ENCODE assay signal across 8 cellular contexts in the genomic region with DNA sequence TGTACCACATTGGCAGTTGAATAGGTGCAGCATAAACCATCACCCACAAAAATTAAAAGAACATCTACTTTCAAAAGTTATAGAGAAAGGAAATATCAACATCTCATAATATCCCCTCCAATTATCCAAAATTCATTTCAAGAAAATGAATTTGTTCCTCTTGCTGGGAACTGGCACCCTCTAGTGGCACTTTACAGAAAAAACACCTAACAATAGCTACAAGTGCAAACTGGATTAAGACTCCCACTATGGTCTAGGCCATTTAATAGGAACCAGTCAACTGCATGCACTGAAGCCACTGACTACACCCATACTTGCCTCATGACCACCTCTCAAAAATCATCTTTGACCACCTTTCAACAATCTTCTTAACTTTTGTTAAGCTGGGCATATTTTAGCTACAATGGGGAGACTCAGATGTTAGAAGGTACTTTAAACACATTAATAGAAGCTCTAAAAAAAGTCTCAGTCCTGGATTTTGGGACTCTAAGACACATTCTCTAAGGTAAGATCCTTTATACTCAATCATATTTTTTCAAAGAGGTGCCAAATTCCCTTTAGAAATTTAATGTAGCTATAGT. TPM values are rescaled to one million over a fixed set of nuclear protein-coding genes. Genes with fewer than 3 reads are reported as not detected.
DNase-seq lines count a peak whose midpoint lies in the region; ATAC-seq, FAIRE-seq and TF ChIP-seq lines count a peak whose summit lies in the region.

No MANE protein-coding gene starts in this region.

- no peak overlapping the region for H3K4me3 ChIP-seq in fibroblast of the aortic adventitia (ENCODE audit: low read depth, low read length)
- no peak overlapping the region for H3K4me3 ChIP-seq in neutrophil (ENCODE audit: low read depth in 1 of 2, low read length in 1 of 2)

- H3K9me3 ChIP-seq in neutrophil: no peaks in the 10 kb centered on the region

- no peaks in the 10 kb centered on the region for H3K27me3 ChIP-seq in neutrophil

- ATAC-seq in HG03039 (IDR thresholded peaks at IDR 0.05; ENCODE audit: unreplicated experiment): no peak

- H3K27ac ChIP-seq in C4-2B (no peak overlapping the region), neutrophil (no peak overlapping the region)

- peak; percentile 82 for FAIRE-seq in GM18507 (lab: Jason Lieb, UNC)
- FAIRE-seq in TTC549 (lab: Jason Lieb, UNC): peak; percentile 15

- H3K36me3 ChIP-seq in neutrophil: peaks cover 85% of the 10 kb centered on the region

- TF ChIP-seq CTCF in C4-2B (conservative IDR thresholded peaks at IDR 0.05) (peak; percentile 92), fibroblast of the aortic adventitia (IDR thresholded peaks at IDR 0.05; ENCODE audit: insufficient read depth, low read length) (peak; percentile 79), neutrophil (IDR thresholded peaks at IDR 0.05) (peak; percentile 86)

- DNase-seq in GM18507 (ENCODE audit: extremely low spot score, insufficient read length, low read depth) (no peak), NAMALWA (ENCODE audit: low spot score) (peak; percentile 77), fibroblast of the aortic adventitia (ENCODE audit: low read depth) (peak; percentile 75), NCI-H226 (no peak)

- H3K4me1 ChIP-seq in neutrophil (ENCODE audit: control insufficient read depth in 1 of 2, insufficient read depth in 1 of 2, low read depth in 1 of 2, low read length in 1 of 2): no peaks in the 10 kb centered on the region

RNA-seq across cellular contexts. Expression of a gene that starts 17.3 kb away (rescaled TPM):
- total RNA-seq in fibroblast of the aortic adventitia (ENCODE audit: low replicate concordance): 8.0 and 11.8 TPM in 2 replicates

Comparison
In these comparisons a context has a peak if more than half of its experiments do, and no peak if none do; other contexts are left out.
1. DNase-seq: peak in NAMALWA (single experiment) and fibroblast of the aortic adventitia (single experiment); none in GM18507 (single experiment) and NCI-H226 (single experiment).
2. Peak in every context shown above with its lines, with median percentiles within 50 percentile points of each other: CTCF ChIP-seq.